In genomic region chr3:121834079-121834730, GRCh38 we compare ENCODE assay signal across 8 cellular contexts. TPM values are rescaled to one million over a fixed set of nuclear protein-coding genes. Genes with fewer than 3 reads are reported as not detected.
DNase-seq lines count a peak whose midpoint lies in the region; ATAC-seq and TF ChIP-seq lines count a peak whose summit lies in the region.

No MANE protein-coding gene starts in this region.

- peaks cover 0 to 8% of the 10 kb centered on the region in 2 donors for H3K36me3 ChIP-seq in gastrocnemius medialis

- DNase-seq in EH (ENCODE audit: low read depth) (peak; percentile 13), HuH-7.5 (ENCODE audit: low spot score) (peak; percentile 7), hepatic stellate cell (ENCODE audit: low spot score) (peak; percentile 14), gastrocnemius medialis (no peak), globus pallidus (ENCODE audit: low spot score) (no peak), NCI-H1048 (lab: John Stamatoyannopoulos, UW) (no peak)
- peak in 1 of 2 donors; percentile 4 for DNase-seq in activated naive CD4-positive, alpha-beta T cell treated with anti-CD3 and anti-CD28 coated beads, Interleukin-2, amount 50 U/mL, for 72 hours (ENCODE audit: low spot score in 2 of 2)

- H3K27me3 ChIP-seq in gastrocnemius medialis: no peaks in the 10 kb centered on the region

- no peak for ATAC-seq in activated naive CD4-positive, alpha-beta T cell treated with anti-CD3 and anti-CD28 coated beads, Interleukin-2, amount 50 U/mL, for 72 hours
- ATAC-seq in gastrocnemius medialis (peak; percentile 8 to 13), HG03097 (IDR thresholded peaks at IDR 0.05; ENCODE audit: low FRiP score, unreplicated experiment) (no peak)

- H3K36me3 Mint-ChIP-seq in activated naive CD4-positive, alpha-beta T cell treated with anti-CD3 and anti-CD28 coated beads, Interleukin-2, amount 50 U/mL, for 72 hours: peaks cover 18 to 28% of the 10 kb centered on the region in 2 donors

- TF ChIP-seq POLR2A in gastrocnemius medialis (IDR thresholded peaks at IDR 0.05): no peak

- H3K4me1 ChIP-seq in gastrocnemius medialis: peaks cover 13 to 22% of the 10 kb centered on the region in 2 donors

- peak overlapping the region; percentile 80 to 91 (median 88) for H3K27ac ChIP-seq in gastrocnemius medialis

- intact Hi-C loops in gastrocnemius medialis (cut with DNase I; ENCODE audit: low total_unique reads): loop anchor here (2.0 to 10.0 kb wide), 3 partner anchors 287 to 1091 kb away; partner anchors contain the start of genes FAM162A, GTF2E1, MIX23 and RABL3

- peak overlapping the region; percentile 93 to 99 for H3K27ac Mint-ChIP-seq in activated naive CD4-positive, alpha-beta T cell treated with anti-CD3 and anti-CD28 coated beads, Interleukin-2, amount 50 U/mL, for 72 hours

- H3K4me3 ChIP-seq in gastrocnemius medialis: peak overlapping the region; percentile 73 to 96 (median 77)

- no peaks in the 10 kb centered on the region for H3K9me3 Mint-ChIP-seq in activated naive CD4-positive, alpha-beta T cell treated with anti-CD3 and anti-CD28 coated beads, Interleukin-2, amount 50 U/mL, for 72 hours

- in situ Hi-C loops in gastrocnemius medialis (cut with MboI; ENCODE audit: low sequenced_read_pairs in 4 of 4): loop anchor here in 2 of 4 donors (25.0 kb wide), 1 partner anchor 297 kb away; the partner anchor contains the start of gene POLQ (in 2 of the 2)

- no peaks in the 10 kb centered on the region for H3K9me3 ChIP-seq in gastrocnemius medialis

- no peak for TF ChIP-seq CTCF in gastrocnemius medialis (IDR thresholded peaks at IDR 0.05 in 4 of 5, conservative IDR thresholded peaks at IDR 0.05 in 1 of 5)

RNA-seq across cellular contexts. Expression of gene IQCB1, which starts 0.7 kb away (rescaled TPM):
- total RNA-seq in activated naive CD4-positive, alpha-beta T cell treated with anti-CD3 and anti-CD28 coated beads, Interleukin-2, amount 50 U/mL, for 72 hours: 10 to 100 TPM; 34.7 to 50.6 TPM
- 10 to 100 TPM in 3 of 4 donors, 1 to 10 TPM in 1; 8.8 to 14.0 (median 11.8) TPM for total RNA-seq in gastrocnemius medialis

RNA-seq across cellular contexts. Expression of gene EAF2, which starts 0.8 kb away (rescaled TPM):
- total RNA-seq in activated naive CD4-positive, alpha-beta T cell treated with anti-CD3 and anti-CD28 coated beads, Interleukin-2, amount 50 U/mL, for 72 hours: 10 to 100 TPM; 14.9 to 19.3 TPM
- total RNA-seq in gastrocnemius medialis: 1 to 10 TPM; 2.6 to 5.7 (median 3.6) TPM

RNA-seq across cellular contexts. Expression of gene SLC15A2, which starts 60.0 kb away (rescaled TPM):
- 1 to 10 TPM; 5.0 to 8.3 TPM for total RNA-seq in activated naive CD4-positive, alpha-beta T cell treated with anti-CD3 and anti-CD28 coated beads, Interleukin-2, amount 50 U/mL, for 72 hours
- total RNA-seq in gastrocnemius medialis: under 1 TPM; 0.07 to 0.82 (median 0.41) TPM

Comparison
In these comparisons a context has a peak if more than half of its experiments do, and no peak if none do; other contexts are left out.
1. DNase-seq: peak in EH (single experiment), HuH-7.5 (single experiment) and hepatic stellate cell (single experiment); none in gastrocnemius medialis (0 of 2), globus pallidus (single experiment) and NCI-H1048 (single experiment).
2. ATAC-seq: peak in gastrocnemius medialis (2 of 2); none in activated naive CD4-positive, alpha-beta T cell treated with anti-CD3 and anti-CD28 coated beads, Interleukin-2, amount 50 U/mL, for 72 hours (0 of 2) and HG03097 (single experiment).